17 cellular contexts compared by ENCODE assay signal in the genomic region with DNA sequence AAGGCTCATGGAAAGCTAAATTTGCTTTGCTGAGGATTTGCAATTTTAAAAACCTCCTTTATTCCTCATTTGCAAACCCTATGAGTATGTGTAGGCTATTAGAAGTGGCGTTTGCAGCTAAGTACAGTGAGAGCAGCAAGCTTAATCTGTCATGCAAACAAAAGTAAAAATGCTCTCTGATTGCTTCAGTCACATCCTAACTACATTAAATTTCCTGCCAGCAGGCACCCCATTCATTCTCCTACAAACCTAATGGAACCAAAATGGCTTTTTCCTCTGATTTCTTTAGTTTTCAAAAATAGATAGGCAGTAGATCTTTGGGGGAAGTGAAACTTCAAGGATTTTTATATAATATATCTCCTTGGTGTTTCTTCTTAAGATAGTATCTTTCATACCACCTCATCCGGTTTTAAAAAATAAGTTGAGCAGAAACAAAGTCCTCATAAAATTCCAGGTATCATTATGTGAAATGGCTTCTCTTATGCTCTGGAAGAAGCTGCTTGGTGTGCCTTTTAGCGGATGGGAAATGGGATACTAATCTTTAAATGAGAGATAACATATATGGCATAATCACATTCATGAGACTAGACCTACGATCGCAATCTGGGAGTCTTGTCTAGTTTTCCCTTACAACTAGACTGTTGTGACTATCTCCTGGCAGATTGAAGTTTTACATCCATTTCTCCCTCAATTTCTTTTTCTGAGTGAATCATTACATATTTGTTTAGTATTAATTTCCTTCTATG. TPM values are rescaled to one million over a fixed set of nuclear protein-coding genes. Genes with fewer than 3 reads are reported as not detected.
A peak's percentile ranks its signal among the peaks of the same experiment; 100 is the strongest.
DNase-seq lines count a peak whose midpoint lies in the region; ATAC-seq and TF ChIP-seq lines count a peak whose summit lies in the region.
"Had no signal": no experiment of that assay in that cellular context is flagged by ENCODE, and none has a peak within 500 bp of the region (broad histone marks: within the 10 kb centered on the region; RNA-seq: fewer than 3 reads in every experiment).

No MANE protein-coding gene starts in this region.

- no peaks in the 10 kb centered on the region for H3K9me3 ChIP-seq in A673 (ENCODE audit: low read depth, low read length, poor library complexity, severe bottlenecking)
- no peaks in the 10 kb centered on the region for H3K9me3 ChIP-seq in effector memory CD4-positive, alpha-beta T cell (ENCODE audit: control insufficient read depth, low read length)

- no TSS peak for BruUV-seq in A673 (replicated peaks; lab: Mats Ljungman, UMichigan)

- no peak overlapping the region for H3K4me3 ChIP-seq in A673 (ENCODE audit: low read depth, low read length, poor library complexity, severe bottlenecking)
- no peak overlapping the region for H3K4me3 ChIP-seq in effector memory CD4-positive, alpha-beta T cell (ENCODE audit: insufficient read depth, low read depth, low read length, poor library complexity, severe bottlenecking)

- DNase-seq in A673 (ENCODE audit: low spot score) (peak; percentile 79), NAMALWA (ENCODE audit: low spot score) (peak; percentile 9), memory B cell (ENCODE audit: low spot score in 2 of 2) (no peak)
- DNase-seq in effector memory CD4-positive, alpha-beta T cell, result no peak
- DNase-seq in stimulated activated CD4-positive, alpha-beta T cell treated with anti-CD3 and anti-CD28 coated beads, Interleukin-4, amount 100 ng/mL, for 24 hours, result no peak
- no peak for DNase-seq in activated CD4-positive, alpha-beta T cell treated with anti-CD3 and anti-CD28 coated beads, Interleukin-2, amount 10 ng/mL, durations not matched to agents 7 days and 5 days
- DNase-seq in activated CD4-positive, CD25-positive, alpha-beta regulatory T cell (lab: John Stamatoyannopoulos, UW), result no peak
- DNase-seq: COR-L47, EL, H9, MM.1S, NCI-H1105, NCI-H1694, NCI-H510A treated with DMSO at 0.1 percent for 48 hours had no signal

- H3K27me3 Mint-ChIP-seq in memory B cell, result no peaks in the 10 kb centered on the region
- H3K27me3 Mint-ChIP-seq in activated CD4-positive, alpha-beta T cell treated with anti-CD3 and anti-CD28 coated beads, Interleukin-2, amount 10 ng/mL, durations not matched to agents 7 days and 5 days, result no peaks in the 10 kb centered on the region

- H3K27ac ChIP-seq in A673 (ENCODE audit: low read depth, low read length, poor library complexity, severe bottlenecking), result peak overlapping the region; percentile 39
- no peak overlapping the region for H3K27ac ChIP-seq in effector memory CD4-positive, alpha-beta T cell (ENCODE audit: insufficient read depth, low read length, poor library complexity, severe bottlenecking)
- H3K27ac ChIP-seq: RWPE1 had no signal

- ATAC-seq in SK-N-SH treated with all-trans-retinoic acid at 6 μM for 48 hours (no peak), memory B cell (ENCODE audit: low read depth) (no peak)

- peaks cover 9% of the 10 kb centered on the region for H3K36me3 Mint-ChIP-seq in memory B cell
- H3K36me3 Mint-ChIP-seq in activated CD4-positive, alpha-beta T cell treated with anti-CD3 and anti-CD28 coated beads, Interleukin-2, amount 10 ng/mL, durations not matched to agents 7 days and 5 days (ENCODE audit: low read depth), result peaks cover 28% of the 10 kb centered on the region

- TF ChIP-seq CTCF in A673 (conservative IDR thresholded peaks at IDR 0.05; ENCODE audit: low read depth, low read length), result no peak

- peaks cover 6% of the 10 kb centered on the region for H3K36me3 ChIP-seq in A673 (ENCODE audit: insufficient read depth, low read length, poor library complexity, severe bottlenecking)
- peaks cover 44% of the 10 kb centered on the region for H3K36me3 ChIP-seq in effector memory CD4-positive, alpha-beta T cell (ENCODE audit: control insufficient read depth, insufficient read depth, low read length)

- intact Hi-C loops in A673 (cut with micrococcal nuclease; ENCODE audit: unreplicated experiment), result loop anchor here (5.0 kb wide), 2 partner anchors 33 to 863 kb away; no protein-coding TSS in a partner anchor

- CTCF ChIA-PET in A673 (lab: Charles Lee), result interaction anchor here (0.8 kb wide), 1 partner anchor 118 kb away, joined by 3 read pairs; no protein-coding TSS in a partner anchor
- CTCF ChIA-PET in activated CD4-positive, alpha-beta T cell treated with anti-CD3 and anti-CD28 coated beads, Interleukin-2, amount 10 ng/mL, durations not matched to agents 7 days and 5 days (lab: Charles Lee), result interaction anchor here (1.3 kb wide), 1 partner anchor 12 kb away, joined by 3 read pairs; no protein-coding TSS in a partner anchor

- peaks cover 8% of the 10 kb centered on the region for H3K4me1 Mint-ChIP-seq in memory B cell
- no peaks in the 10 kb centered on the region for H3K4me1 Mint-ChIP-seq in activated CD4-positive, alpha-beta T cell treated with anti-CD3 and anti-CD28 coated beads, Interleukin-2, amount 10 ng/mL, durations not matched to agents 7 days and 5 days

- H3K9me3 Mint-ChIP-seq in memory B cell, result no peaks in the 10 kb centered on the region
- no peaks in the 10 kb centered on the region for H3K9me3 Mint-ChIP-seq in activated CD4-positive, alpha-beta T cell treated with anti-CD3 and anti-CD28 coated beads, Interleukin-2, amount 10 ng/mL, durations not matched to agents 7 days and 5 days
- H3K9me3 Mint-ChIP-seq: H9 had no signal

- H3K27me3 ChIP-seq in A673 (replicated peaks; ENCODE audit: insufficient read depth, low read depth, low read length, poor library complexity), result no peaks in the 10 kb centered on the region
- H3K27me3 ChIP-seq in effector memory CD4-positive, alpha-beta T cell (replicated peaks; ENCODE audit: control insufficient read depth, insufficient read depth, low read length, poor library complexity, severe bottlenecking), result no peaks in the 10 kb centered on the region

- peak overlapping the region; percentile 49 for H3K27ac Mint-ChIP-seq in memory B cell
- no peak overlapping the region for H3K27ac Mint-ChIP-seq in activated CD4-positive, alpha-beta T cell treated with anti-CD3 and anti-CD28 coated beads, Interleukin-2, amount 10 ng/mL, durations not matched to agents 7 days and 5 days
- H3K27ac Mint-ChIP-seq: H9 had no signal

- no peak overlapping the region for H3K4me3 Mint-ChIP-seq in memory B cell
- H3K4me3 Mint-ChIP-seq in activated CD4-positive, alpha-beta T cell treated with anti-CD3 and anti-CD28 coated beads, Interleukin-2, amount 10 ng/mL, durations not matched to agents 7 days and 5 days, result no peak overlapping the region
- H3K4me3 Mint-ChIP-seq: CD14-positive monocyte, H9 had no signal

- peaks cover 44% of the 10 kb centered on the region for H3K4me1 ChIP-seq in A673 (ENCODE audit: insufficient read depth, low read length, poor library complexity, severe bottlenecking)
- no peaks in the 10 kb centered on the region for H3K4me1 ChIP-seq in effector memory CD4-positive, alpha-beta T cell (ENCODE audit: control insufficient read depth, insufficient read depth, low read length, poor library complexity, severe bottlenecking)

- POLR2A ChIA-PET in A673 (lab: Charles Lee; ENCODE audit: low non-redundant PET), result interaction anchor here (0.6 kb wide), 1 partner anchor 729 kb away, joined by 3 read pairs; no protein-coding TSS in a partner anchor
- POLR2A ChIA-PET in activated CD4-positive, alpha-beta T cell treated with anti-CD3 and anti-CD28 coated beads, Interleukin-2, amount 10 ng/mL, durations not matched to agents 7 days and 5 days (lab: Charles Lee), result no interaction called here

TF ChIP-seq in SK-N-SH treated with all-trans-retinoic acid at 6 μM for 48 hours, 23 proteins besides CTCF, POLR2A, EP300 and RAD21:
- TF ChIP-seq, protein P1, sequence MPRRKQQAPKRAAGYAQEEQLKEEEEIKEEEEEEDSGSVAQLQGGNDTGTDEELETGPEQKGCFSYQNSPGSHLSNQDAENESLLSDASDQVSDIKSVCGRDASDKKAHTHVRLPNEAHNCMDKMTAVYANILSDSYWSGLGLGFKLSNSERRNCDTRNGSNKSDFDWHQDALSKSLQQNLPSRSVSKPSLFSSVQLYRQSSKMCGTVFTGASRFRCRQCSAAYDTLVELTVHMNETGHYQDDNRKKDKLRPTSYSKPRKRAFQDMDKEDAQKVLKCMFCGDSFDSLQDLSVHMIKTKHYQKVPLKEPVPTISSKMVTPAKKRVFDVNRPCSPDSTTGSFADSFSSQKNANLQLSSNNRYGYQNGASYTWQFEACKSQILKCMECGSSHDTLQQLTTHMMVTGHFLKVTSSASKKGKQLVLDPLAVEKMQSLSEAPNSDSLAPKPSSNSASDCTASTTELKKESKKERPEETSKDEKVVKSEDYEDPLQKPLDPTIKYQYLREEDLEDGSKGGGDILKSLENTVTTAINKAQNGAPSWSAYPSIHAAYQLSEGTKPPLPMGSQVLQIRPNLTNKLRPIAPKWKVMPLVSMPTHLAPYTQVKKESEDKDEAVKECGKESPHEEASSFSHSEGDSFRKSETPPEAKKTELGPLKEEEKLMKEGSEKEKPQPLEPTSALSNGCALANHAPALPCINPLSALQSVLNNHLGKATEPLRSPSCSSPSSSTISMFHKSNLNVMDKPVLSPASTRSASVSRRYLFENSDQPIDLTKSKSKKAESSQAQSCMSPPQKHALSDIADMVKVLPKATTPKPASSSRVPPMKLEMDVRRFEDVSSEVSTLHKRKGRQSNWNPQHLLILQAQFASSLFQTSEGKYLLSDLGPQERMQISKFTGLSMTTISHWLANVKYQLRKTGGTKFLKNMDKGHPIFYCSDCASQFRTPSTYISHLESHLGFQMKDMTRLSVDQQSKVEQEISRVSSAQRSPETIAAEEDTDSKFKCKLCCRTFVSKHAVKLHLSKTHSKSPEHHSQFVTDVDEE (CRISPR knock-in tag; IDR thresholded peaks at IDR 0.05), result peak; percentile 69
- TF ChIP-seq PPARA (CRISPR knock-in tag; IDR thresholded peaks at IDR 0.05; ENCODE audit: borderline replicate concordance), result no peak

RNA-seq across cellular contexts. Expression of a gene that starts 49.1 kb away (rescaled TPM):
- 14.9 and 18.2 TPM in 2 replicates for total RNA-seq in A673 (2021)
- total RNA-seq in activated CD4-positive, alpha-beta T cell treated with anti-CD3 and anti-CD28 coated beads, Interleukin-2, amount 10 ng/mL, durations not matched to agents 7 days and 5 days, result 10 to 100 TPM; 23.4 to 23.8 TPM

Comparison
In these comparisons a context has a peak if more than half of its experiments do, and no peak if none do; other contexts are left out.
1. DNase-seq: peak in A673 (single experiment) and NAMALWA (single experiment); none in memory B cell (0 of 2), effector memory CD4-positive, alpha-beta T cell (0 of 3), stimulated activated CD4-positive, alpha-beta T cell treated with anti-CD3 and anti-CD28 coated beads, Interleukin-4, amount 100 ng/mL, for 24 hours (single experiment), activated CD4-positive, alpha-beta T cell treated with anti-CD3 and anti-CD28 coated beads, Interleukin-2, amount 10 ng/mL, durations not matched to agents 7 days and 5 days (single experiment) and activated CD4-positive, CD25-positive, alpha-beta regulatory T cell (0 of 4).